Comparison of ENCODE assay signal across 10 cellular contexts in genomic region chr18:49819768-49820662, GRCh38. TPM values are rescaled to one million over a fixed set of nuclear protein-coding genes. Genes with fewer than 3 reads are reported as not detected.
DNase-seq lines count a peak whose midpoint lies in the region; ATAC-seq and TF ChIP-seq lines count a peak whose summit lies in the region.
"Had no signal": no experiment of that assay in that cellular context is flagged by ENCODE, and none has a peak within 500 bp of the region (broad histone marks: within the 10 kb centered on the region; RNA-seq: fewer than 3 reads in every experiment).

No MANE protein-coding gene starts in this region.

- no peaks in the 10 kb centered on the region for H3K9me3 Mint-ChIP-seq in activated T-cell treated with anti-CD3 and anti-CD28 coated beads, Interleukin-2, amount 50 U/mL, for 24 hours

- H3K36me3 Mint-ChIP-seq in activated T-cell treated with anti-CD3 and anti-CD28 coated beads, Interleukin-2, amount 50 U/mL, for 24 hours (ENCODE audit: low read depth), result peaks cover 10% of the 10 kb centered on the region

- 73 to 76% methylated on average over 5 of the region's 5 CpGs for WGBS in tibial nerve, 2 donors

- H3K27ac Mint-ChIP-seq in activated T-cell treated with anti-CD3 and anti-CD28 coated beads, Interleukin-2, amount 50 U/mL, for 24 hours, result peak overlapping the region; percentile 88

- H3K36me3 ChIP-seq in tibial nerve, result peaks cover 0 to 21% (median 0%) of the 10 kb centered on the region in 3 donors

- H3K27me3 ChIP-seq in tibial nerve, result no peaks in the 10 kb centered on the region
- H3K27me3 ChIP-seq: heart right ventricle had no signal

- TF ChIP-seq POLR2A in tibial nerve (IDR thresholded peaks at IDR 0.05), result no peak

- H3K4me1 Mint-ChIP-seq in activated T-cell treated with anti-CD3 and anti-CD28 coated beads, Interleukin-2, amount 50 U/mL, for 24 hours (ENCODE audit: low read depth), result peaks cover 56% of the 10 kb centered on the region

- H3K9me3 ChIP-seq in tibial nerve, result peaks cover 0 to 3% (median 0%) of the 10 kb centered on the region in 4 donors
- H3K9me3 ChIP-seq: heart right ventricle had no signal

- H3K27ac ChIP-seq in tibial nerve, result no peak overlapping the region

- peak overlapping the region; percentile 44 for H3K4me3 Mint-ChIP-seq in activated T-cell treated with anti-CD3 and anti-CD28 coated beads, Interleukin-2, amount 50 U/mL, for 24 hours

- TF ChIP-seq CTCF in tibial nerve (IDR thresholded peaks at IDR 0.05), result no peak

- peaks cover 0 to 5% (median 0%) of the 10 kb centered on the region in 4 donors for H3K4me1 ChIP-seq in tibial nerve

- no peak for TF ChIP-seq EP300 in tibial nerve (IDR thresholded peaks at IDR 0.05)

- peak; percentile 15 for DNase-seq in KG1 (lab: John Stamatoyannopoulos, UW)
- DNase-seq in activated T-cell treated with anti-CD3 and anti-CD28 coated beads, Interleukin-2, amount 50 U/mL, for 24 hours, result peak; percentile 36
- DNase-seq in stimulated activated CD4-positive, alpha-beta T cell treated with anti-CD3 and anti-CD28 coated beads, Interleukin-4, amount 100 ng/mL, for 24 hours, result peak; percentile 41
- DNase-seq in NCI-H2227 (lab: John Stamatoyannopoulos, UW; ENCODE audit: unreplicated experiment), result no peak
- no peak for DNase-seq in NCI-H524 (lab: John Stamatoyannopoulos, UW)
- no peak for DNase-seq in NCI-H2029 (lab: John Stamatoyannopoulos, UW)
- no peak for DNase-seq in tibial nerve (ENCODE audit: low spot score in 2 of 2)
- DNase-seq: heart right ventricle, NCI-H1105 had no signal

- H3K27me3 Mint-ChIP-seq in activated T-cell treated with anti-CD3 and anti-CD28 coated beads, Interleukin-2, amount 50 U/mL, for 24 hours, result no peaks in the 10 kb centered on the region

- no peak overlapping the region for H3K4me3 ChIP-seq in tibial nerve
- H3K4me3 ChIP-seq: heart right ventricle had no signal

- ATAC-seq in GM21447 (IDR thresholded peaks at IDR 0.05; ENCODE audit: unreplicated experiment), result peak; percentile 72

RNA-seq across cellular contexts. Expression of gene ACAA2, which starts 6.7 kb away (rescaled TPM):
- 10 to 100 TPM; 47.9 to 63.4 (median 50.0) TPM for total RNA-seq in tibial nerve

Comparison
In these comparisons a context has a peak if more than half of its experiments do, and no peak if none do; other contexts are left out.
1. DNase-seq: peak in KG1 (single experiment), activated T-cell treated with anti-CD3 and anti-CD28 coated beads, Interleukin-2, amount 50 U/mL, for 24 hours (single experiment) and stimulated activated CD4-positive, alpha-beta T cell treated with anti-CD3 and anti-CD28 coated beads, Interleukin-4, amount 100 ng/mL, for 24 hours (single experiment); none in NCI-H2227 (single experiment), NCI-H524 (0 of 2), NCI-H2029 (single experiment) and tibial nerve (0 of 2).